9 cellular contexts compared by ENCODE assay signal in the genomic region with DNA sequence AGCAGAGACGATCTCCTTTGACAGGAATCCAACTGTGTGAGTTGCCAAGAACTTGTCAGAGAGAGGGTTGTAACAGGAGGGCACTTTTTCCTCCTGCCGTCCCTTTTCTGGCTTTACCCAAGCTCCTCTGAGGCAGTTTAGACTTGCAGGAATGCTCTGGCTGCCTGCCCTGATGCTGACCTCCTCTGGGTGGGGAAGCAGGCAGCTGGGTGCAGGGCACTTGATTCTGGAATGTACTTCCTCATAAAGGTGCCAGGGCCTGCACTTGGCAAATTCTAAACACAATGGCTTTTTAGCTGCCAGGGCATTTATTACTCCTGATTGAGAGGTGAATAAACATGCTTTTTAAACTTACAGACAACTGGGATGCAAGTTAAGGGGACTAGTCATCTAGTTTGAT.
DNase-seq lines count a peak whose midpoint lies in the region; ATAC-seq, FAIRE-seq and TF ChIP-seq lines count a peak whose summit lies in the region.
"Had no signal": no experiment of that assay in that cellular context is flagged by ENCODE, and none has a peak within 500 bp of the region (broad histone marks: within the 10 kb centered on the region; RNA-seq: fewer than 3 reads in every experiment).

No MANE protein-coding gene starts in this region.

- DNase-seq in Caki2 (ENCODE audit: low read depth) (peak; percentile 64), NCI-H2196 treated with DMSO at 0.1 percent for 48 hours (lab: John Stamatoyannopoulos, UW; ENCODE audit: unreplicated experiment) (peak; percentile 77), mesendoderm (peak; percentile 45), progenitor cell of endocrine pancreas (ENCODE audit: low spot score, unreplicated experiment) (no peak), NCI-H1436 (lab: John Stamatoyannopoulos, UW) (no peak), OCI-M1 (lab: John Stamatoyannopoulos, UW) (no peak)

- H3K4me3 ChIP-seq in mesendoderm (ENCODE audit: low read length): no peak overlapping the region

- no peak overlapping the region for H2BK15ac ChIP-seq in mesendoderm (replicated peaks; ENCODE audit: low read depth)

- no peaks in the 10 kb centered on the region for H3K36me3 ChIP-seq in mesendoderm (ENCODE audit: control insufficient read depth, insufficient read depth, low read length)

- no peak overlapping the region for H2BK120ac ChIP-seq in mesendoderm (ENCODE audit: low read depth, low read length)

- H3K4me2 ChIP-seq in mesendoderm (ENCODE audit: low read length): no peak overlapping the region

- no peak overlapping the region for H3K9ac ChIP-seq in mesendoderm (ENCODE audit: low read length)

- no peak overlapping the region for H3K23ac ChIP-seq in mesendoderm (ENCODE audit: low read length)

- no peak overlapping the region for H3K27ac ChIP-seq in mesendoderm (ENCODE audit: low read depth, low read length)

- no peak overlapping the region for H3K4ac ChIP-seq in mesendoderm (ENCODE audit: low read depth, low read length)

- no peak overlapping the region for H3K56ac ChIP-seq in mesendoderm (ENCODE audit: low read length)

- no peak overlapping the region for H4K8ac ChIP-seq in mesendoderm (ENCODE audit: low read depth, low read length)

- no peaks in the 10 kb centered on the region for H3K27me3 Mint-ChIP-seq in progenitor cell of endocrine pancreas

- no peak overlapping the region for H2AK5ac ChIP-seq in mesendoderm (ENCODE audit: low read length)

- no peak overlapping the region for H4K5ac ChIP-seq in mesendoderm (ENCODE audit: low read length)

- H3K4me1 Mint-ChIP-seq in progenitor cell of endocrine pancreas (ENCODE audit: low read depth): peaks cover 7% of the 10 kb centered on the region

- TF ChIP-seq CTCF in progenitor cell of endocrine pancreas (IDR thresholded peaks at IDR 0.05; ENCODE audit: unreplicated experiment): no peak

- no peaks in the 10 kb centered on the region for H3K27me3 ChIP-seq in mesendoderm (ENCODE audit: insufficient read depth, low read length, poor library complexity)

- H3K4me1 ChIP-seq in mesendoderm (ENCODE audit: control insufficient read depth, low read depth, low read length): no peaks in the 10 kb centered on the region

- H3K4me3 Mint-ChIP-seq in progenitor cell of endocrine pancreas (ENCODE audit: low read depth): no peak overlapping the region
- H3K4me3 Mint-ChIP-seq: T-helper 1 cell treated with Interleukin-12 subunit alpha and Interleukin-12 subunit beta and Interleukin-4 antibody, amounts not matched to agents 30 μg/mL and 1 μg/mL, for 36 hours had no signal

- H3K79me1 ChIP-seq in mesendoderm (ENCODE audit: low read length): no peaks in the 10 kb centered on the region

- peak; percentile 41 for FAIRE-seq in endometrium (lab: Jason Lieb, UNC)

- no peaks in the 10 kb centered on the region for H3K9me3 Mint-ChIP-seq in progenitor cell of endocrine pancreas (ENCODE audit: low read depth)
- H3K9me3 Mint-ChIP-seq: T-helper 1 cell treated with Interleukin-12 subunit alpha and Interleukin-12 subunit beta and Interleukin-4 antibody, amounts not matched to agents 30 μg/mL and 1 μg/mL, for 36 hours had no signal

- no peak for ATAC-seq in HG03378 (IDR thresholded peaks at IDR 0.05; ENCODE audit: unreplicated experiment)

- no peak overlapping the region for H2BK5ac ChIP-seq in mesendoderm (ENCODE audit: low read length)

- H3K79me2 ChIP-seq in mesendoderm (ENCODE audit: control insufficient read depth, insufficient read depth, low read length): no peaks in the 10 kb centered on the region

- no peak overlapping the region for H3K18ac ChIP-seq in mesendoderm (ENCODE audit: low read length)

- no CpG with 5 or more reads among the region's 2 CpGs for WGBS in mesendoderm (ENCODE audit: extremely low coverage, insufficient coverage, low lambda C conversion rate)

- H3K36me3 Mint-ChIP-seq in progenitor cell of endocrine pancreas (ENCODE audit: insufficient read depth): peaks cover 7% of the 10 kb centered on the region

- in situ Hi-C loops in Caki2 (cut with HindIII; ENCODE audit: low pct_unique_long_range_greater_than_20kb, low sequenced_read_pairs): no loop called here

- H3K27ac Mint-ChIP-seq in progenitor cell of endocrine pancreas: no peak overlapping the region
- H3K27ac Mint-ChIP-seq: T-helper 1 cell treated with Interleukin-12 subunit alpha and Interleukin-12 subunit beta and Interleukin-4 antibody, amounts not matched to agents 30 μg/mL and 1 μg/mL, for 36 hours had no signal

Comparison
In these comparisons a context has a peak if more than half of its experiments do, and no peak if none do; other contexts are left out.
1. DNase-seq: peak in Caki2 (single experiment), NCI-H2196 treated with DMSO at 0.1 percent for 48 hours (single experiment) and mesendoderm (single experiment); none in progenitor cell of endocrine pancreas (single experiment), NCI-H1436 (single experiment) and OCI-M1 (single experiment).